Comparison of ENCODE assay signal across 28 cellular contexts in the genomic region with DNA sequence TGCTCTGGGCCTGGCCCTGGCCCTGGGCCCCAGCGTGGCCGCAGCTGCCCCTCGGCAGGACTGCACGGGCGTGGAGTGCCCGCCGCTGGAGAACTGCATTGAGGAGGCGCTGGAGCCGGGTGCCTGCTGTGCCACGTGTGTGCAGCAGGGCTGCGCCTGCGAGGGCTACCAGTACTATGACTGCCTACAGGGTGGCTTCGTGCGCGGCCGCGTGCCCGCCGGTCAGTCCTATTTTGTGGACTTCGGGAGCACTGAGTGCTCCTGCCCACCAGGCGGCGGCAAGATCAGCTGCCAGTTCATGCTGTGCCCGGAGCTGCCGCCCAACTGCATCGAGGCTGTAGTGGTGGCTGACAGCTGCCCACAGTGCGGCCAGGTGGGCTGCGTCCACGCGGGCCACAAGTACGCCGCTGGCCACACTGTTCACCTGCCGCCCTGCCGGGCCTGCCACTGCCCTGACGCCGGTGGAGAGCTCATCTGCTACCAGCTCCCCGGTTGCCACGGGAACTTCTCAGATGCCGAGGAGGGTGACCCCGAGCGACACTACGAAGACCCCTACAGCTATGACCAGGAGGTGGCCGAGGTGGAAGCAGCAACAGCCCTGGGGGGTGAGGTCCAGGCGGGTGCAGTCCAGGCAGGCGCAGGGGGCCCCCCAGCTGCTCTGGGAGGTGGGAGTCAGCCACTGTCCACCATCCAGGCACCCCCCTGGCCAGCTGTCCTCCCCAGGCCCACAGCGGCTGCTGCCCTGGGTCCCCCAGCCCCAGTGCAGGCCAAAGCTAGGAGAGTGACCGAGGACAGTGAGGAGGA. TPM values are rescaled to one million over a fixed set of nuclear protein-coding genes. Genes with fewer than 3 reads are reported as not detected.
A peak's percentile ranks its signal among the peaks of the same experiment; 100 is the strongest.
DNase-seq lines count a peak whose midpoint lies in the region; ATAC-seq, FAIRE-seq and TF ChIP-seq lines count a peak whose summit lies in the region.
"Had no signal": no experiment of that assay in that cellular context is flagged by ENCODE, and none has a peak within 500 bp of the region (broad histone marks: within the 10 kb centered on the region; RNA-seq: fewer than 3 reads in every experiment).

No MANE protein-coding gene starts in this region.

- H3K9me3 ChIP-seq in K562 (replicated peaks; ENCODE audit: control insufficient read depth, insufficient read depth, low read depth, low read length), result no peaks in the 10 kb centered on the region
- no peaks in the 10 kb centered on the region for H3K9me3 ChIP-seq in psoas muscle
- H3K9me3 ChIP-seq: adrenal gland, colonic mucosa, vagina had no signal

- H3K4me2 ChIP-seq in K562 (ENCODE audit: insufficient read depth, low read length), result no peak overlapping the region
- H3K4me2 ChIP-seq: smooth muscle cell had no signal

- H3K4me3 ChIP-seq in K562, result no peak overlapping the region
- H3K4me3 ChIP-seq in psoas muscle, result no peak overlapping the region
- H3K4me3 ChIP-seq: adrenal gland, colonic mucosa, smooth muscle cell, vagina had no signal

- in situ Hi-C loops in K562 (cut with MboI), result no loop called here

- no peak overlapping the region for H3K27ac ChIP-seq in K562 (ENCODE audit: extremely low read depth, low read depth, low read length)
- no peak overlapping the region for H3K27ac ChIP-seq in psoas muscle
- H3K27ac ChIP-seq: adrenal gland, brain microvascular endothelial cell, colonic mucosa, foreskin keratinocyte had no signal

- CTCF ChIA-PET in K562 (lab: Yijun Ruan, JAX; ENCODE audit: low intra/inter-chr PET ratio), result no interaction called here

- intact Hi-C loops in K562 (cut with micrococcal nuclease) (no loop called here), psoas muscle (cut with DNase I) (loop anchor here in 1 of 2 donors (5.0 kb wide), 1 partner anchor 77 kb away; no protein-coding TSS in a partner anchor)

- H4K20me1 ChIP-seq in K562 (replicated peaks; ENCODE audit: control insufficient read depth, insufficient read depth, low read length), result peaks cover 11% of the 10 kb centered on the region; the same call in 1 of the 2 replicates

- no peaks in the 10 kb centered on the region for H3K79me2 ChIP-seq in K562 (ENCODE audit: control insufficient read depth, insufficient read depth, low read length)

- peaks cover 15 to 65% of the 10 kb centered on the region in 2 experiments; a peak in 4 of 5 replicates for H3K4me1 ChIP-seq in K562 (replicated peaks in 1 of 2; ENCODE audit: control insufficient read depth in 2 of 2, insufficient read depth in 2 of 2, low read length in 2 of 2)
- H3K4me1 ChIP-seq in psoas muscle, result no peaks in the 10 kb centered on the region
- H3K4me1 ChIP-seq: adrenal gland, colonic mucosa, foreskin keratinocyte had no signal

- H3K27me3 ChIP-seq in K562 (ENCODE audit: control insufficient read depth in 2 of 2, insufficient read depth in 2 of 2, low read length in 2 of 2), result peaks cover 4 to 50% of the 10 kb centered on the region in 2 experiments; a peak in 4 of 5 replicates
- H3K27me3 ChIP-seq in psoas muscle (ENCODE audit: insufficient read depth in 3 of 3, low read length in 2 of 3), result peaks cover 0 to 21% (median 0%) of the 10 kb centered on the region in 3 donors
- H3K27me3 ChIP-seq: adrenal gland, brain microvascular endothelial cell, colonic mucosa, vagina had no signal

- no peak for TF ChIP-seq POLR2A in K562 (conservative IDR thresholded peaks at IDR 0.05)

- no peaks in the 10 kb centered on the region for H3K36me3 ChIP-seq in K562 (ENCODE audit: control insufficient read depth, insufficient read depth, low read length)
- no peaks in the 10 kb centered on the region for H3K36me3 ChIP-seq in psoas muscle (ENCODE audit: insufficient read depth in 1 of 2, low read depth in 1 of 2)
- H3K36me3 ChIP-seq: adrenal gland, brain microvascular endothelial cell, colonic mucosa, vagina had no signal

- no peak for TF ChIP-seq EP300 in K562 (IDR thresholded peaks at IDR 0.05; ENCODE audit: low read length)

- TF ChIP-seq RAD21 in K562 (CRISPR knock-in tag; conservative IDR thresholded peaks at IDR 0.05 in 1 of 2, IDR thresholded peaks at IDR 0.05 in 1 of 2), result no peak

- no peak overlapping the region; a peak in 1 of 4 replicates for H3K9ac ChIP-seq in K562 (ENCODE audit: insufficient read depth in 1 of 2, low read depth in 2 of 2, low read length in 2 of 2)

- FAIRE-seq in K562 (lab: Jason Lieb, UNC), result no peak
- FAIRE-seq: G401.6 had no signal

- no peak overlapping the region for H2AFZ ChIP-seq in K562 (ENCODE audit: low read depth, low read length)

- TF ChIP-seq CTCF in LNCAP (IDR thresholded peaks at IDR 0.05) (peak; percentile 17; the same call in 1 of the 2 replicates), K562 (IDR thresholded peaks at IDR 0.05 in 2 of 3, conservative IDR thresholded peaks at IDR 0.05 in 1 of 3; ENCODE audit: insufficient read depth in 2 of 3, low read depth in 1 of 3, low read length in 3 of 3) (no peak), psoas muscle (IDR thresholded peaks at IDR 0.05) (peak; percentile 29)

- WGBS in K562 (ENCODE audit: insufficient coverage, low coverage, missing lambda C conversion rate), result 59% methylated on average over 34 of the region's 46 CpGs
- WGBS in psoas muscle, 3 donors, result 48 to 58% (median 50%) methylated on average over 42 to 46 of the region's 46 CpGs

- peak; percentile 31 for DNase-seq in COLO668 (lab: John Stamatoyannopoulos, UW; ENCODE audit: unreplicated experiment)
- DNase-seq in K562 (ENCODE audit: extremely low read depth in 1 of 4, low spot score in 3 of 4), result no peak
- peak in 1 of 2 donors; percentile 5 for DNase-seq in psoas muscle
- no peak for DNase-seq in activated effector memory CD4-positive, alpha-beta T cell treated with Interleukin-2 at 50 U/mL for 16 hours
- DNase-seq: activated CD4-positive, alpha-beta T cell treated with anti-CD3 and anti-CD28 coated beads for 4 hours; activated naive CD4-positive, alpha-beta T cell; activated T-cell treated with anti-CD3 and anti-CD28 coated beads, Interleukin-2, amount 50 U/mL, for 4 hours; adrenal gland; brain microvascular endothelial cell; CD8-positive, alpha-beta T cell; colonic mucosa; effector memory CD4-positive, alpha-beta T cell; foreskin keratinocyte; Karpas-422; mesendoderm; naive B cell; NCI-H1092 treated with DMSO at 0.1 percent for 48 hours; NCI-H446 treated with DMSO at 0.1 percent for 48 hours; nucleus accumbens; stimulated activated CD4-positive, alpha-beta T cell treated with anti-CD3 and anti-CD28 coated beads, Interleukin-2, amount 100 ng/mL, for 48 hours; stimulated activated naive B cell treated with anti-CD40 and anti-IgM and Interleukin-4, amounts not matched to agents 10 μg/mL and 1 μg/mL and 100 μg/mL, for 72 hours had no signal

- H3K9me1 ChIP-seq in K562 (ENCODE audit: control insufficient read depth, insufficient read depth, low read length), result peaks cover 9% of the 10 kb centered on the region

- no TSS peak for BruUV-seq in K562 (replicated peaks; lab: Mats Ljungman, UMichigan)

- ATAC-seq in K562, result no peak
- ATAC-seq in psoas muscle, result peak; percentile 37 to 67 (median 56)
- no peak for ATAC-seq in GM18517 (IDR thresholded peaks at IDR 0.05; ENCODE audit: unreplicated experiment)
- ATAC-seq in HG03108 (IDR thresholded peaks at IDR 0.05; ENCODE audit: unreplicated experiment), result no peak
- ATAC-seq: activated T-cell treated with anti-CD3 and anti-CD28 coated beads, Interleukin-2, amount 50 U/mL, for 4 hours; CD8-positive, alpha-beta T cell; esophagus mucosa; foreskin keratinocyte; stimulated activated naive B cell treated with anti-CD40 and anti-IgM and Interleukin-4, amounts not matched to agents 10 μg/mL and 1 μg/mL and 100 μg/mL, for 72 hours had no signal

- POLR2A ChIA-PET in K562 (lab: Yijun Ruan, JAX), result interaction anchor here (0.8 to 1.4 kb wide), 2 partner anchors 9 to 10 kb away, joined by 3 to 6 read pairs; no protein-coding TSS in a partner anchor

TF ChIP-seq in K562, 482 proteins besides CTCF, POLR2A, EP300 and RAD21:
- 0 out of 2 replicates have a peak, but pooled peaks have one; percentile 35 for TF ChIP-seq HNRNPL (IDR thresholded peaks at IDR 0.05; ENCODE audit: low read depth, low read length)
- no peak for TF ChIP-seq MXI1 (IDR thresholded peaks at IDR 0.05; ENCODE audit: low read depth, low read length)
- TF ChIP-seq TGIF2 (CRISPR knock-in tag; IDR thresholded peaks at IDR 0.05), result 0 out of 2 replicates have a peak, but pooled peaks have one; percentile 38

RNA-seq across cellular contexts. Expression of a gene that starts 21.7 kb away (rescaled TPM):
- 0.32 and 0.72 TPM in 2 replicates for total RNA-seq in K562 (2011; cell fraction: chromatin; rRNA removed; ENCODE audit: low replicate concordance)
- total RNA-seq in K562 (2011; cell fraction: nucleolus; rRNA removed), result 0.53 and 1.5 TPM in 2 replicates
- 0.15 and 0.23 TPM in 2 replicates for total RNA-seq in K562 (2011; cell fraction: nucleoplasm; rRNA removed)
- total RNA-seq in K562 (2014; rRNA removed) (not detected in 2 replicates), K562 (2014; rRNA removed; fragmentation: Illumina TruSeq; extraction: Trizol) (not detected in 2 replicates), K562 (2015; rRNA removed; fragmentation: Illumina TruSeq; extraction: Trizol) (not detected in 2 replicates), K562 (2021) (0.04 and 0.13 TPM in 2 replicates), psoas muscle (10 to 100 TPM; 24.9 to 59.4 (median 29.7) TPM)
- polyA plus RNA-seq in K562 (2011; rRNA removed) (0.10 and 0.14 TPM in 2 replicates), K562 (2014; fragmentation: Illumina TruSeq; extraction: Trizol) (not detected in 2 replicates), K562 (2014; fragmentation: Nextera tagmentation; extraction: Ambion mirVana) (not detected), K562 (2014; rRNA removed) (0.03 TPM in 1 of 2 replicates, not detected in the other), psoas muscle (10 to 100 TPM; 12.8 to 16.1 (median 14.7) TPM)
- polyA plus RNA-seq in K562 (2011; cell fraction: cytosol; rRNA removed), result 0.18 and 0.64 TPM in 2 replicates
- 0.11 and 0.82 TPM in 2 replicates for polyA plus RNA-seq in K562 (2011; cell fraction: nucleus; rRNA removed)
- 0.04 and 0.08 TPM in 2 replicates for polyA plus RNA-seq in K562 (2012)
- 0.21 TPM in 1 of 2 replicates, not detected in the other for polyA minus RNA-seq in K562 (2011; rRNA and poly(A)+ RNA removed)
- 0.19 TPM in 1 of 2 replicates, not detected in the other for polyA minus RNA-seq in K562 (2011; cell fraction: cytosol; rRNA and poly(A)+ RNA removed)
- 0.11 and 0.13 TPM in 2 replicates for polyA minus RNA-seq in K562 (2011; cell fraction: nucleus; rRNA and poly(A)+ RNA removed)

Comparison
In these comparisons a context has a peak if more than half of its experiments do, and no peak if none do; other contexts are left out.
1. CTCF ChIP-seq: peak in LNCAP (single experiment) and psoas muscle (single experiment); none in K562 (0 of 3).
2. ATAC-seq: peak in psoas muscle (4 of 4); none in K562 (single experiment), GM18517 (single experiment) and HG03108 (single experiment).
3. RNA of a gene that starts 21.7 kb away (total RNA-seq): 24.9 to 59.4 TPM in psoas muscle; 0.04 to 1.5 TPM in K562; every median in the first group is over 10 times any median in the second.